9 cellular contexts compared by ENCODE assay signal in the genomic region with DNA sequence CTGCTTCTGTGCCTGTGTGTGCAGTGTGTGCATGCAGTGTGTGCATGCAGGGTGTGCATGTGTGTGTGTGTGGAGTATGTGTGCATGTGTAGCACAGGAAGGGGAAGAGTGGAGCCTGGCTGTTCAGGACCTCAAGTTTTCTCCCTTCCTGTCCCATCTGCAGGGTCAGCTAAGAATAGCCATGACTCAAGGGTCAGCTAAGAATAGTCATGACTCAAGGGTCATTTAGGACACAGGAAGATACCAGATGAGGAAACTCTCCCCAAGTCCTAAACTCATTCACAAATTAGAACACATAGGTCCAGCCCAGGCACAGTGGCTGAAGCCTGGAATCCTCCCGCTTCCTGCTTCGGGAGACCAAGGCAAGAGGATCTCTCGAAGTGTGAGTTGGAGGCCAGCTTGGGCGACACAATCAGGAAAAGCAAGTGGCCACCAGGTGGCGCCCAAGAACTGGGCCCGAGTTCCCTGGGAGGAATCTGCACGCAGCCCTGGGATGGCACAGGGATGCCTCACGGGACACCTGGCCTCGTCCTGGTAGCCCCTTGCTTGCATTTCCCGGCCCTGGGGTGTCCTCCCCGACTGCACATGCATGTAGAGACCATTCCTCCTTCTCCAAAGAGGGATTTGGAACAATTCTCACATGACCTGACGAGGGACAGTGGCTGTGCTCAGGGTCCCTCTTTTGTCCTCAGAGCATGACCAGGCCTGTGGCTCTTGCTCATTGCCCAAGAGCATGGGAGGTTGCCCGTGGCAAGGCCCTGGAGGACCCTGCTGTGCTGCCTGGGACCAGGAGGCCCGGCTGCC. TPM values are rescaled to one million over a fixed set of nuclear protein-coding genes. Genes with fewer than 3 reads are reported as not detected.
DNase-seq lines count a peak whose midpoint lies in the region; ATAC-seq, FAIRE-seq and TF ChIP-seq lines count a peak whose summit lies in the region.
"Had no signal": no experiment of that assay in that cellular context is flagged by ENCODE, and none has a peak within 500 bp of the region (broad histone marks: within the 10 kb centered on the region; RNA-seq: fewer than 3 reads in every experiment).

No MANE protein-coding gene starts in this region.

- POLR2A ChIA-PET in T-cell (lab: Charles Lee), result no interaction called here

- peak; percentile 11 for FAIRE-seq in GM19239 (lab: Jason Lieb, UNC)

- no peaks in the 10 kb centered on the region for H3K36me3 Mint-ChIP-seq in T-cell

- no peaks in the 10 kb centered on the region for H3K9me3 Mint-ChIP-seq in T-cell
- H3K9me3 Mint-ChIP-seq: IgD-negative memory B cell had no signal

- TF ChIP-seq CTCF in LNCAP (IDR thresholded peaks at IDR 0.05), result peak; percentile 88

- H3K27ac Mint-ChIP-seq in T-cell, result no peak overlapping the region

- H3K4me3 Mint-ChIP-seq in T-cell, result no peak overlapping the region
- H3K4me3 Mint-ChIP-seq: IgD-negative memory B cell had no signal

- CTCF ChIA-PET in T-cell (lab: Charles Lee), result interaction anchor here (0.6 to 1.3 kb wide), 5 partner anchors 7 to 524 kb away, joined by 3 to 5 read pairs (median 3); no protein-coding TSS in a partner anchor

- peaks cover 11 to 33% (median 13%) of the 10 kb centered on the region in 3 donors for H3K4me1 Mint-ChIP-seq in T-cell

- DNase-seq in CD1c-positive myeloid dendritic cell (ENCODE audit: extremely low spot score) (peak; percentile 80), GM19239 (ENCODE audit: insufficient read length, low spot score) (no peak), T-cell (peak in 32 of 34 experiments; percentile 22 to 74 (median 56)), amniotic epithelial cell (ENCODE audit: low read depth) (peak; percentile 20), inferior parietal cortex (ENCODE audit: extremely low spot score) (peak; percentile 52)
- peak; percentile 52 for DNase-seq in stimulated activated CD4-positive, alpha-beta T cell treated with anti-CD3 and anti-CD28 coated beads, Interleukin-2, amount 100 ng/mL, for 4 hours (ENCODE audit: low read depth)

- H3K27me3 Mint-ChIP-seq in T-cell, result peaks cover 2 to 3% of the 10 kb centered on the region in 2 donors

- ATAC-seq in T-cell (replicated peaks in 1 of 4) (peak; percentile 43 to 70 (median 61)), HG03108 (IDR thresholded peaks at IDR 0.05; ENCODE audit: unreplicated experiment) (no peak)

RNA-seq across cellular contexts. Expression of gene VOPP1, which starts 21.4 kb away (rescaled TPM):
- 100 to 1,000 TPM in 1 of 5 donors, 10 to 100 TPM in 4; 84.0 to 106 (median 94.8) TPM for total RNA-seq in T-cell
